16 cellular contexts compared by ENCODE assay signal in genomic region chr7:133794490-133794889, GRCh38.
DNase-seq lines count a peak whose midpoint lies in the region; ATAC-seq and TF ChIP-seq lines count a peak whose summit lies in the region.
"Had no signal": no experiment of that assay in that cellular context is flagged by ENCODE, and none has a peak within 500 bp of the region (broad histone marks: within the 10 kb centered on the region; RNA-seq: fewer than 3 reads in every experiment).

No MANE protein-coding gene starts in this region.

- no peaks in the 10 kb centered on the region for H3F3A ChIP-seq in SK-N-SH (replicated peaks; ENCODE audit: insufficient read depth)

- H3K4me2 ChIP-seq in SK-N-SH (no peak overlapping the region), osteoblast (ENCODE audit: insufficient read depth, low read length) (no peak overlapping the region)

- H3K4me1 ChIP-seq in SK-N-SH (ENCODE audit: control insufficient read depth in 1 of 2, insufficient read depth in 2 of 2, low read depth in 1 of 2, low read length in 1 of 2) (peaks cover 11 to 49% of the 10 kb centered on the region in 2 experiments; a peak in 3 of 4 replicates), osteoblast (ENCODE audit: insufficient read depth, low read length) (peaks cover 10% of the 10 kb centered on the region)
- H3K4me1 ChIP-seq: SJCRH30 had no signal

- no peak overlapping the region for H3K4me3 ChIP-seq in SK-N-SH (ENCODE audit: low read depth in 2 of 2, low read length in 1 of 2)
- no peak overlapping the region for H3K4me3 ChIP-seq in osteoblast (ENCODE audit: insufficient read depth, low read length)
- H3K4me3 ChIP-seq: SJCRH30 had no signal

- no peak overlapping the region for H2AFZ ChIP-seq in SK-N-SH (ENCODE audit: low read depth)
- no peak overlapping the region for H2AFZ ChIP-seq in osteoblast (ENCODE audit: low read length)

- H3K9me3 ChIP-seq in SK-N-SH (no peaks in the 10 kb centered on the region), osteoblast (ENCODE audit: low read depth, low read length) (no peaks in the 10 kb centered on the region)

- peaks cover 0 to 16% of the 10 kb centered on the region in 2 experiments for H3K36me3 ChIP-seq in SK-N-SH (replicated peaks in 1 of 2; ENCODE audit: control insufficient read depth in 1 of 2, insufficient read depth in 2 of 2, low read length in 1 of 2)
- H3K36me3 ChIP-seq in osteoblast (ENCODE audit: insufficient read depth, low read length): no peaks in the 10 kb centered on the region
- H3K36me3 ChIP-seq: SJCRH30 had no signal

- POLR2A ChIA-PET in SK-N-SH (lab: Yijun Ruan, JAX): no interaction called here

- no peak for TF ChIP-seq CTCF in SK-N-SH (IDR thresholded peaks at IDR 0.05)
- TF ChIP-seq CTCF in osteoblast (IDR thresholded peaks at IDR 0.05; ENCODE audit: extremely low read depth, low read depth, low read length): no peak

- H3K27me3 ChIP-seq in SK-N-SH (ENCODE audit: insufficient read depth): no peaks in the 10 kb centered on the region
- H3K27me3 ChIP-seq in osteoblast (ENCODE audit: insufficient read depth, low read length): no peaks in the 10 kb centered on the region
- H3K27me3 ChIP-seq: SJCRH30 had no signal

- H3K79me2 ChIP-seq in SK-N-SH (ENCODE audit: insufficient read depth) (no peaks in the 10 kb centered on the region), osteoblast (ENCODE audit: insufficient read depth, low read length) (no peaks in the 10 kb centered on the region)

- H3K27ac ChIP-seq in SK-N-SH (ENCODE audit: low read depth in 2 of 2, low read length in 1 of 2) (peak overlapping the region in 1 of 2 experiments; percentile 100; a peak in 2 of 4 replicates), osteoblast (ENCODE audit: low read depth, low read length) (no peak overlapping the region)
- H3K27ac ChIP-seq: SJCRH30 had no signal

- H4K20me1 ChIP-seq in SK-N-SH (ENCODE audit: insufficient read depth) (no peaks in the 10 kb centered on the region), osteoblast (ENCODE audit: insufficient read depth, low read length) (no peaks in the 10 kb centered on the region)

- no peak for DNase-seq in SK-N-SH
- peak; percentile 26 for DNase-seq in MV-4-11 (lab: John Stamatoyannopoulos, UW)
- peak; percentile 54 for DNase-seq in RPMI7951 (ENCODE audit: low read depth)
- peak; percentile 87 for DNase-seq in osteoblast (ENCODE audit: insufficient read length, low spot score, missing footprints)
- no peak for DNase-seq in mesenteric fat pad (ENCODE audit: low spot score)
- no peak for DNase-seq in NOMO-1 treated with DMSO at 0.1 percent for 48 hours (lab: John Stamatoyannopoulos, UW; ENCODE audit: unreplicated experiment)
- DNase-seq: activated CD4-positive, alpha-beta memory T cell treated with anti-CD3 and anti-CD28 coated beads for 36 hours; activated naive CD8-positive, alpha-beta T cell treated with anti-CD3 and anti-CD28 coated beads, Interleukin-2, amount 50 U/mL, for 24 hours; activated T-cell treated with anti-CD3 and anti-CD28 coated beads, Interleukin-2, amount 50 U/mL, for 72 hours; midbrain; nucleus accumbens; trophoblast cell had no signal

- TF ChIP-seq EP300 in SK-N-SH (IDR thresholded peaks at IDR 0.05; ENCODE audit: borderline replicate concordance in 1 of 2, low read depth in 1 of 2, low read length in 1 of 2): peak in 1 of 2 experiments; percentile 40; a peak in 1 of 4 replicates

- H3K9me2 ChIP-seq in SK-N-SH: no peaks in the 10 kb centered on the region

- WGBS in SK-N-SH (ENCODE audit: low lambda C conversion rate): 44% methylated on average over 2 of the region's 2 CpGs

- no peak overlapping the region for H3K9ac ChIP-seq in SK-N-SH

- CTCF ChIA-PET in SK-N-SH (lab: Yijun Ruan, JAX): interaction anchor here (0.7 to 6.0 kb wide), 5 partner anchors 12 to 222 kb away, joined by 3 to 80 read pairs (median 44); no protein-coding TSS in a partner anchor

- no peak for TF ChIP-seq RAD21 in SK-N-SH (IDR thresholded peaks at IDR 0.05; ENCODE audit: low read length)

- no peak for ATAC-seq in SK-N-SH treated with all-trans-retinoic acid at 6 μM for 48 hours
- no peak for ATAC-seq in HG03469 (IDR thresholded peaks at IDR 0.05; ENCODE audit: unreplicated experiment)
- ATAC-seq: activated naive CD8-positive, alpha-beta T cell treated with anti-CD3 and anti-CD28 coated beads, Interleukin-2, amount 50 U/mL, for 24 hours; activated T-cell treated with anti-CD3 and anti-CD28 coated beads, Interleukin-2, amount 50 U/mL, for 72 hours; stimulated activated memory B cell treated with anti-CD40 and anti-IgM and Interleukin-4, amounts not matched to agents 10 μg/mL and 1 μg/mL and 100 μg/mL, for 72 hours had no signal

TF ChIP-seq in SK-N-SH treated with all-trans-retinoic acid at 6 μM for 48 hours, 23 proteins besides CTCF, POLR2A, EP300 and RAD21:
- no peak for TF ChIP-seq RARB (CRISPR knock-in tag; IDR thresholded peaks at IDR 0.05)
- no peak for TF ChIP-seq CREB5 (CRISPR knock-in tag; IDR thresholded peaks at IDR 0.05; ENCODE audit: low read depth)
- TF ChIP-seq TCF4 (CRISPR knock-in tag; IDR thresholded peaks at IDR 0.05; ENCODE audit: borderline replicate concordance): peak; percentile 32; the same call in 1 of the 2 replicates
- no peak for TF ChIP-seq ZNF8 (CRISPR knock-in tag; IDR thresholded peaks at IDR 0.05)

TF ChIP-seq in SK-N-SH, 30 proteins besides CTCF, POLR2A, EP300 and RAD21:
- TF ChIP-seq PBX3 (IDR thresholded peaks at IDR 0.05) (no peak), FOXM1 (IDR thresholded peaks at IDR 0.05; ENCODE audit: low read depth) (no peak), FOXJ3 (CRISPR knock-in tag; IDR thresholded peaks at IDR 0.05) (no peak), RCOR1 (IDR thresholded peaks at IDR 0.05; ENCODE audit: low read length) (no peak; the same call in 1 of the 2 replicates), RXRA (IDR thresholded peaks at IDR 0.05; ENCODE audit: borderline replicate concordance, low read depth) (no peak), EZH2phosphoT487 (IDR thresholded peaks at IDR 0.05; ENCODE audit: borderline replicate concordance, low read depth) (no peak), USF1 (IDR thresholded peaks at IDR 0.05; ENCODE audit: borderline replicate concordance, low read depth) (no peak), RFX5 (IDR thresholded peaks at IDR 0.05; ENCODE audit: low read length) (no peak), IRF3 (IDR thresholded peaks at IDR 0.05; ENCODE audit: low read depth, low read length) (no peak), TCF12 (IDR thresholded peaks at IDR 0.05) (no peak), GATA2 (CRISPR knock-in tag; IDR thresholded peaks at IDR 0.05) (no peak), SIN3A (IDR thresholded peaks at IDR 0.05; ENCODE audit: borderline replicate concordance, low read depth, low read length) (no peak), FOSL2 (IDR thresholded peaks at IDR 0.05; ENCODE audit: borderline replicate concordance, low read depth) (no peak), POLR2AphosphoS5 (IDR thresholded peaks at IDR 0.05; ENCODE audit: low read depth, low read length) (no peak), CHD2 (IDR thresholded peaks at IDR 0.05; ENCODE audit: low read length, partially characterized antibody) (no peak), JUND (IDR thresholded peaks at IDR 0.05) (no peak), NRF1 (IDR thresholded peaks at IDR 0.05; ENCODE audit: low read depth, low read length) (no peak), NFIC (IDR thresholded peaks at IDR 0.05; ENCODE audit: borderline replicate concordance) (no peak)

Comparison
In these comparisons a context has a peak if more than half of its experiments do, and no peak if none do; other contexts are left out.
1. DNase-seq: peak in MV-4-11 (single experiment), RPMI7951 (single experiment) and osteoblast (single experiment); none in SK-N-SH (single experiment), mesenteric fat pad (single experiment) and NOMO-1 treated with DMSO at 0.1 percent for 48 hours (single experiment).